In the genomic region with DNA sequence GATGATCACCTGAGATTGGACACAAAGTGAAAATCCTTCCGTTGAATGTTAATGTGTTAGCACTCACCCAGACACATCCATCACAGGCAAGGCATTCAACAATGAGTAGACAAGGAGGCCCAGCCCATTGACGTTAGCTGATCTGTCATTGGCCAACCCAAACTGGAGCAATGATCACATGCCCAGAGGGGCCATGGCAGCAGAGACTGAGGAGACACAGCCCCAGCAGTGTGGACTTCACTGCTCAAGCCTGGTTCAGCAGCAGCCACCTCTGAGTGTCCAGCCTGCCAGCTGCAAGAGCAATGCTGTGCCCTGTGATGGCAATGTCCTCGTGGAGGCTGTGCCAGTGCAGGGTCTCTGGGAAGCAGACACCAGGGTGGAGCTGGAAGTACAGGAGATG, we compare ENCODE assay signal across 5 cellular contexts.
"Had no signal": no experiment of that assay in that cellular context is flagged by ENCODE, and none has a peak within 500 bp of the region (broad histone marks: within the 10 kb centered on the region; RNA-seq: fewer than 3 reads in every experiment).

No MANE protein-coding gene starts in this region.

- H3K4me3 Mint-ChIP-seq: GM23338, H9 had no signal

- H3K4me3 ChIP-seq: GM23338, K562 had no signal

- H3K27ac Mint-ChIP-seq: GM23338, H9 had no signal

- H2AFZ ChIP-seq: GM23338 had no signal

- ATAC-seq: GM23338, K562 had no signal

- H3K9me3 Mint-ChIP-seq: H9 had no signal

- DNase-seq: H9, HCEC 1CT, IMR-90 had no signal

- H3K4me1 Mint-ChIP-seq: GM23338, H9 had no signal

- H3K4me2 ChIP-seq: GM23338 had no signal
